8 cellular contexts compared by ENCODE assay signal in genomic region chr17:38749222-38750043, GRCh38. TPM values are rescaled to one million over a fixed set of nuclear protein-coding genes. Genes with fewer than 3 reads are reported as not detected.
DNase-seq lines count a peak whose midpoint lies in the region; ATAC-seq and TF ChIP-seq lines count a peak whose summit lies in the region.

No MANE protein-coding gene starts in this region.

- DNase-seq in CMK (ENCODE audit: low read depth), result peak; percentile 84
- DNase-seq in HK-2 (ENCODE audit: unreplicated experiment), result peak; percentile 92
- DNase-seq in RPMI8226, result peak; percentile 49
- DNase-seq in right lobe of liver, result peak; percentile 89 to 91 (median 90)
- DNase-seq in thoracic aorta (ENCODE audit: low spot score), result peak; percentile 47
- DNase-seq in activated CD8-positive, alpha-beta memory T cell treated with anti-CD3 and anti-CD28 coated beads, Interleukin-2, amount 50 U/mL, for 48 hours, result no peak
- no peak for DNase-seq in stimulated activated CD4-positive, alpha-beta T cell treated with anti-CD3 and anti-CD28 coated beads, Interleukin-12 subunit alpha, Interleukin-12 subunit beta, amount 100 ng/mL, for 4 hours

- H3K36me3 ChIP-seq in right lobe of liver, result peaks cover 0 to 2% (median 0%) of the 10 kb centered on the region in 4 donors
- H3K36me3 ChIP-seq in thoracic aorta, result no peaks in the 10 kb centered on the region

- WGBS in right lobe of liver (ENCODE audit: insufficient coverage, low coverage, low lambda C conversion rate, missing lambda C conversion rate), result 0% methylated on average over 24 of the region's 79 CpGs

- H3K27me3 Mint-ChIP-seq in dendritic cell treated with granulocyte-macrophage colony-stimulating factor and Interleukin-4, amounts not matched to agents 40 ng/mL and 50 ng/mL, for 4 days, result peaks cover 66% of the 10 kb centered on the region

- no peak overlapping the region for H3K27ac Mint-ChIP-seq in dendritic cell treated with granulocyte-macrophage colony-stimulating factor and Interleukin-4, amounts not matched to agents 40 ng/mL and 50 ng/mL, for 4 days

- TF ChIP-seq CTCF in right lobe of liver (IDR thresholded peaks at IDR 0.05), result no peak
- TF ChIP-seq CTCF in thoracic aorta (IDR thresholded peaks at IDR 0.05), result no peak

- peak overlapping the region; percentile 46 to 59 (median 50) for H3K4me3 ChIP-seq in right lobe of liver
- peak overlapping the region; percentile 92 for H3K4me3 ChIP-seq in thoracic aorta

- H3K4me3 Mint-ChIP-seq in dendritic cell treated with granulocyte-macrophage colony-stimulating factor and Interleukin-4, amounts not matched to agents 40 ng/mL and 50 ng/mL, for 4 days, result peak overlapping the region; percentile 81

- H3K27ac ChIP-seq in right lobe of liver (peak overlapping the region; percentile 49 to 88 (median 59)), thoracic aorta (peak overlapping the region; percentile 85 to 99)

- peak; percentile 70 for TF ChIP-seq POLR2A in right lobe of liver (IDR thresholded peaks at IDR 0.05)

- H3K4me1 Mint-ChIP-seq in dendritic cell treated with granulocyte-macrophage colony-stimulating factor and Interleukin-4, amounts not matched to agents 40 ng/mL and 50 ng/mL, for 4 days (ENCODE audit: low read depth), result peaks cover 66% of the 10 kb centered on the region

- intact Hi-C loops in dendritic cell treated with granulocyte-macrophage colony-stimulating factor and Interleukin-4, amounts not matched to agents 40 ng/mL and 50 ng/mL, for 4 days (cut with micrococcal nuclease), result loop anchor here (5.0 kb wide), 1 partner anchor 118 kb away; no protein-coding TSS in a partner anchor
- intact Hi-C loops in right lobe of liver (cut with DNase I), result no loop called here

- ATAC-seq in right lobe of liver, result peak; percentile 41 to 64 (median 58)
- no peak for ATAC-seq in thoracic aorta (ENCODE audit: insufficient number of reproducible peaks, low FRiP score, low read depth)

- H3K4me1 ChIP-seq in right lobe of liver, result peaks cover 0 to 50% (median 9%) of the 10 kb centered on the region in 4 donors
- H3K4me1 ChIP-seq in thoracic aorta (ENCODE audit: control insufficient read depth in 1 of 2, low read depth in 2 of 2), result peaks cover 24 to 47% of the 10 kb centered on the region in 2 donors

- no peaks in the 10 kb centered on the region for H3K9me3 ChIP-seq in right lobe of liver
- H3K9me3 ChIP-seq in thoracic aorta, result no peaks in the 10 kb centered on the region

- no peaks in the 10 kb centered on the region for H3K27me3 ChIP-seq in right lobe of liver
- no peaks in the 10 kb centered on the region for H3K27me3 ChIP-seq in thoracic aorta (replicated peaks; ENCODE audit: insufficient read depth)

- peaks cover 22% of the 10 kb centered on the region for H3K36me3 Mint-ChIP-seq in dendritic cell treated with granulocyte-macrophage colony-stimulating factor and Interleukin-4, amounts not matched to agents 40 ng/mL and 50 ng/mL, for 4 days (ENCODE audit: low read depth)

- H3K9me3 Mint-ChIP-seq in dendritic cell treated with granulocyte-macrophage colony-stimulating factor and Interleukin-4, amounts not matched to agents 40 ng/mL and 50 ng/mL, for 4 days, result no peaks in the 10 kb centered on the region

RNA-seq across cellular contexts. Expression of gene PCGF2, which starts 1.3 kb away (rescaled TPM):
- total RNA-seq in right lobe of liver (1 to 10 TPM; 1.7 to 8.0 (median 3.9) TPM), thoracic aorta (10 to 100 TPM; 14.1 to 28.4 TPM)

RNA-seq across cellular contexts. Expression of gene PSMB3, which starts 3.1 kb away (rescaled TPM):
- total RNA-seq in right lobe of liver, result 100 to 1,000 TPM in 5 of 6 experiments, 10 to 100 TPM in 1; 85.2 to 183 (median 120) TPM
- total RNA-seq in thoracic aorta, result 100 to 1,000 TPM; 108 to 124 TPM

RNA-seq across cellular contexts. Expression of gene CISD3, which starts 19.3 kb away (rescaled TPM):
- total RNA-seq in right lobe of liver (10 to 100 TPM; 34.2 to 88.1 (median 55.1) TPM), thoracic aorta (1 to 10 TPM; 9.3 to 9.6 TPM)

RNA-seq across cellular contexts. Expression of gene MLLT6, which starts 44.4 kb away (rescaled TPM):
- total RNA-seq in right lobe of liver (10 to 100 TPM; 10.1 to 30.9 (median 25.6) TPM), thoracic aorta (100 to 1,000 TPM; 113 to 201 TPM)

RNA-seq across cellular contexts. Expression of gene PIP4K2B, which starts 49.9 kb away (rescaled TPM):
- total RNA-seq in right lobe of liver (10 to 100 TPM; 11.5 to 19.5 (median 15.4) TPM), thoracic aorta (10 to 100 TPM; 56.9 to 82.0 TPM)

Comparison
In these comparisons a context has a peak if more than half of its experiments do, and no peak if none do; other contexts are left out.
1. DNase-seq: peak in CMK (single experiment), HK-2 (single experiment), RPMI8226 (single experiment), right lobe of liver (3 of 3) and thoracic aorta (single experiment); none in activated CD8-positive, alpha-beta memory T cell treated with anti-CD3 and anti-CD28 coated beads, Interleukin-2, amount 50 U/mL, for 48 hours (single experiment) and stimulated activated CD4-positive, alpha-beta T cell treated with anti-CD3 and anti-CD28 coated beads, Interleukin-12 subunit alpha, Interleukin-12 subunit beta, amount 100 ng/mL, for 4 hours (single experiment).